In genomic region chr4:56245547-56246229, GRCh38 we compare ENCODE assay signal across 19 cellular contexts.
DNase-seq lines count a peak whose midpoint lies in the region; FAIRE-seq and TF ChIP-seq lines count a peak whose summit lies in the region.
"Had no signal": no experiment of that assay in that cellular context is flagged by ENCODE, and none has a peak within 500 bp of the region (broad histone marks: within the 10 kb centered on the region; RNA-seq: fewer than 3 reads in every experiment).

No MANE protein-coding gene starts in this region.

- H3K4me3 ChIP-seq in bronchial epithelial cell (ENCODE audit: low read depth, low read length) = no peak overlapping the region
- H3K4me3 ChIP-seq: Peyer's patch had no signal

- FAIRE-seq in bronchial epithelial cell (lab: Jason Lieb, UNC) = no peak

- no peaks in the 10 kb centered on the region for H3K27me3 ChIP-seq in bronchial epithelial cell (ENCODE audit: control insufficient read depth, insufficient read depth, low read length)
- H3K27me3 ChIP-seq: Peyer's patch had no signal

- TF ChIP-seq CTCF in bronchial epithelial cell (IDR thresholded peaks at IDR 0.05; ENCODE audit: insufficient read depth, low read length, severe bottlenecking) = no peak

- DNase-seq in NCI-H69 (lab: John Stamatoyannopoulos, UW) (peak; percentile 13), bronchial epithelial cell (ENCODE audit: low read depth) (peak; percentile 7), inferior parietal cortex (ENCODE audit: extremely low spot score) (peak; percentile 15), renal cortical epithelial cell (ENCODE audit: low read depth) (peak; percentile 27), superior temporal gyrus (ENCODE audit: extremely low spot score) (no peak), germinal center (ENCODE audit: low spot score) (no peak), NCI-H82 treated with DMSO at 0.1 percent for 48 hours (lab: John Stamatoyannopoulos, UW; ENCODE audit: unreplicated experiment) (no peak)
- DNase-seq: ACHN; CD4-positive, alpha-beta T cell; DND-41; GDM1; Karpas-422; NCI-H1105 treated with DMSO at 0.1 percent for 48 hours; NCI-H187 treated with DMSO at 0.1 percent for 48 hours; NCI-H2171; NCI-H446 treated with DMSO at 0.1 percent for 48 hours; NCI-H774; Peyer's patch; SHP77 had no signal

- H3K36me3 ChIP-seq in bronchial epithelial cell (ENCODE audit: control insufficient read depth, insufficient read depth, low read length) = no peaks in the 10 kb centered on the region
- H3K36me3 ChIP-seq: Peyer's patch had no signal

Comparison
In these comparisons a context has a peak if more than half of its experiments do, and no peak if none do; other contexts are left out.
1. DNase-seq: peak in NCI-H69 (single experiment), bronchial epithelial cell (single experiment), inferior parietal cortex (single experiment) and renal cortical epithelial cell (single experiment); none in superior temporal gyrus (single experiment), germinal center (single experiment) and NCI-H82 treated with DMSO at 0.1 percent for 48 hours (single experiment).